ENCODE assay signal across 14 cellular contexts in the genomic region with DNA sequence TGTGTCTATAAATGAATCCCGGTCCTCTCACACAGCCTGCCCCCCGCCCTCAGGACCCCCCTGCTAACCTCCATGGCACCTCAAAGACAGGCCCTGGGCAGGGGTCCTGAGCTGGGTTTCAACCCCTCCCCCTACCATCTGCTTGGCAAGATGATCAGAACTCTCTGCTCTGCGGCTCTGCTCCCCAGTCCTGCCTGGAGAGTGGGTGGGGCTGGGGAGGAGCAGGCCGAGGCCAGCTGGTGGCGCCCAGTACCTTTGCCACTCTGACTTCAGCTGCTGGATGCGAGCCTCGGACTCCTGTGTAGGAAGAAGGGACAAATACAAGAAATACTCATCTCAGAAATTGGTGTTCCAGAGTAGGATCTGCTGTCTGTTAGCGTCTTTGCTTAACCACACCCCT. TPM values are rescaled to one million over a fixed set of nuclear protein-coding genes. Genes with fewer than 3 reads are reported as not detected.
DNase-seq lines count a peak whose midpoint lies in the region; ATAC-seq and TF ChIP-seq lines count a peak whose summit lies in the region.
"Had no signal": no experiment of that assay in that cellular context is flagged by ENCODE, and none has a peak within 500 bp of the region (broad histone marks: within the 10 kb centered on the region; RNA-seq: fewer than 3 reads in every experiment).

No MANE protein-coding gene starts in this region.

- TF ChIP-seq EP300 in gastroesophageal sphincter (IDR thresholded peaks at IDR 0.05) = no peak

- no peak for ATAC-seq in stimulated activated naive CD8-positive, alpha-beta T cell treated with anti-CD3 and anti-CD28 coated beads, Interleukin-15, amount 100 ng/mL, for 72 hours
- ATAC-seq in activated CD8-positive, alpha-beta T cell treated with anti-CD3 and anti-CD28 coated beads for 36 hours = no peak
- no peak for ATAC-seq in gastroesophageal sphincter
- no peak for ATAC-seq in GM19351 (IDR thresholded peaks at IDR 0.05; ENCODE audit: unreplicated experiment)
- ATAC-seq: Panc1, right lobe of liver had no signal

- H3K27ac Mint-ChIP-seq in stimulated activated naive CD8-positive, alpha-beta T cell treated with anti-CD3 and anti-CD28 coated beads, Interleukin-15, Interleukin-2, amounts not matched to agents 100 ng/mL and 50 ng/mL, for 24 hours = peak overlapping the region; percentile 11
- peak overlapping the region in 1 of 2 donors; percentile 91 for H3K27ac Mint-ChIP-seq in stimulated activated naive CD8-positive, alpha-beta T cell treated with anti-CD3 and anti-CD28 coated beads, Interleukin-15, amount 100 ng/mL, for 72 hours
- H3K27ac Mint-ChIP-seq in activated CD8-positive, alpha-beta T cell treated with anti-CD3 and anti-CD28 coated beads for 36 hours = peak overlapping the region; percentile 63
- H3K27ac Mint-ChIP-seq in mesothelial cell of epicardium = no peak overlapping the region
- H3K27ac Mint-ChIP-seq: memory B cell had no signal

- H3K36me3 Mint-ChIP-seq in stimulated activated naive CD8-positive, alpha-beta T cell treated with anti-CD3 and anti-CD28 coated beads, Interleukin-15, Interleukin-2, amounts not matched to agents 100 ng/mL and 50 ng/mL, for 24 hours (ENCODE audit: low read depth) = peaks cover 79% of the 10 kb centered on the region
- H3K36me3 Mint-ChIP-seq in activated CD8-positive, alpha-beta T cell treated with anti-CD3 and anti-CD28 coated beads for 36 hours (ENCODE audit: low read depth) = peaks cover 71% of the 10 kb centered on the region
- peaks cover 32% of the 10 kb centered on the region for H3K36me3 Mint-ChIP-seq in mesothelial cell of epicardium

- no peaks in the 10 kb centered on the region for H3K9me3 ChIP-seq in gastroesophageal sphincter
- H3K9me3 ChIP-seq: right lobe of liver, thyroid gland had no signal

- H3K4me1 ChIP-seq in gastroesophageal sphincter = peaks cover 0 to 10% (median 0%) of the 10 kb centered on the region in 3 donors

- no peak overlapping the region for H3K4me3 Mint-ChIP-seq in stimulated activated naive CD8-positive, alpha-beta T cell treated with anti-CD3 and anti-CD28 coated beads, Interleukin-15, Interleukin-2, amounts not matched to agents 100 ng/mL and 50 ng/mL, for 24 hours
- no peak overlapping the region for H3K4me3 Mint-ChIP-seq in stimulated activated naive CD8-positive, alpha-beta T cell treated with anti-CD3 and anti-CD28 coated beads, Interleukin-15, amount 100 ng/mL, for 72 hours
- no peak overlapping the region for H3K4me3 Mint-ChIP-seq in activated CD8-positive, alpha-beta T cell treated with anti-CD3 and anti-CD28 coated beads for 36 hours
- no peak overlapping the region for H3K4me3 Mint-ChIP-seq in mesothelial cell of epicardium
- H3K4me3 Mint-ChIP-seq: memory B cell had no signal

- H3K36me3 ChIP-seq in gastroesophageal sphincter = peaks cover 5 to 100% of the 10 kb centered on the region in 2 donors

- POLR2A ChIA-PET in activated CD8-positive, alpha-beta T cell treated with anti-CD3 and anti-CD28 coated beads for 36 hours (lab: Charles Lee) = interaction anchor here (40.0 to 41.0 kb wide), 2 partner anchors 1 to 17 kb away, joined by 905 read pairs; a partner anchor contains a TSS

- TF ChIP-seq POLR2A in gastroesophageal sphincter (IDR thresholded peaks at IDR 0.05) = no peak

- TF ChIP-seq CTCF in activated CD8-positive, alpha-beta T cell treated with anti-CD3 and anti-CD28 coated beads for 36 hours (IDR thresholded peaks at IDR 0.05) = no peak
- TF ChIP-seq CTCF in gastroesophageal sphincter (IDR thresholded peaks at IDR 0.05) = no peak
- no peak for TF ChIP-seq CTCF in mesothelial cell of epicardium (IDR thresholded peaks at IDR 0.05; ENCODE audit: unreplicated experiment)

- H3K27me3 Mint-ChIP-seq in stimulated activated naive CD8-positive, alpha-beta T cell treated with anti-CD3 and anti-CD28 coated beads, Interleukin-15, Interleukin-2, amounts not matched to agents 100 ng/mL and 50 ng/mL, for 24 hours = no peaks in the 10 kb centered on the region
- no peaks in the 10 kb centered on the region for H3K27me3 Mint-ChIP-seq in stimulated activated naive CD8-positive, alpha-beta T cell treated with anti-CD3 and anti-CD28 coated beads, Interleukin-15, amount 100 ng/mL, for 72 hours
- H3K27me3 Mint-ChIP-seq in activated CD8-positive, alpha-beta T cell treated with anti-CD3 and anti-CD28 coated beads for 36 hours = no peaks in the 10 kb centered on the region
- H3K27me3 Mint-ChIP-seq in mesothelial cell of epicardium (ENCODE audit: low read depth) = no peaks in the 10 kb centered on the region
- H3K27me3 Mint-ChIP-seq: memory B cell had no signal

- H3K4me1 Mint-ChIP-seq in stimulated activated naive CD8-positive, alpha-beta T cell treated with anti-CD3 and anti-CD28 coated beads, Interleukin-15, Interleukin-2, amounts not matched to agents 100 ng/mL and 50 ng/mL, for 24 hours (ENCODE audit: low read depth) = peaks cover 27% of the 10 kb centered on the region
- peaks cover 75% of the 10 kb centered on the region for H3K4me1 Mint-ChIP-seq in stimulated activated naive CD8-positive, alpha-beta T cell treated with anti-CD3 and anti-CD28 coated beads, Interleukin-15, amount 100 ng/mL, for 72 hours
- peaks cover 35% of the 10 kb centered on the region for H3K4me1 Mint-ChIP-seq in activated CD8-positive, alpha-beta T cell treated with anti-CD3 and anti-CD28 coated beads for 36 hours (ENCODE audit: low read depth)
- no peaks in the 10 kb centered on the region for H3K4me1 Mint-ChIP-seq in mesothelial cell of epicardium

- CTCF ChIA-PET in activated CD8-positive, alpha-beta T cell treated with anti-CD3 and anti-CD28 coated beads for 36 hours (lab: Charles Lee) = interaction anchor here (0.9 to 1.4 kb wide), 3 partner anchors 12 to 16 kb away, joined by 3 to 4 read pairs (median 3); no protein-coding TSS in a partner anchor

- no peak for DNase-seq in stimulated activated naive CD8-positive, alpha-beta T cell treated with anti-CD3 and anti-CD28 coated beads, Interleukin-15, amount 100 ng/mL, for 72 hours
- no peak for DNase-seq in activated CD8-positive, alpha-beta T cell treated with anti-CD3 and anti-CD28 coated beads for 36 hours
- DNase-seq in activated CD4-positive, CD25-positive, alpha-beta regulatory T cell (lab: John Stamatoyannopoulos, UW) = no peak
- no peak for DNase-seq in mesothelial cell of epicardium (ENCODE audit: low spot score in 2 of 2, unreplicated experiment in 2 of 2)
- DNase-seq: NCI-H1694; NCI-H526 treated with DMSO at 0.1 percent for 48 hours; stimulated activated CD4-positive, alpha-beta T cell treated with anti-CD3 and anti-CD28 coated beads, Interleukin-2, amount 100 ng/mL, for 24 hours; thyroid gland had no signal

- H3K9me3 Mint-ChIP-seq in stimulated activated naive CD8-positive, alpha-beta T cell treated with anti-CD3 and anti-CD28 coated beads, Interleukin-15, Interleukin-2, amounts not matched to agents 100 ng/mL and 50 ng/mL, for 24 hours = no peaks in the 10 kb centered on the region
- H3K9me3 Mint-ChIP-seq in stimulated activated naive CD8-positive, alpha-beta T cell treated with anti-CD3 and anti-CD28 coated beads, Interleukin-15, amount 100 ng/mL, for 72 hours = no peaks in the 10 kb centered on the region
- H3K9me3 Mint-ChIP-seq in activated CD8-positive, alpha-beta T cell treated with anti-CD3 and anti-CD28 coated beads for 36 hours = no peaks in the 10 kb centered on the region
- no peaks in the 10 kb centered on the region for H3K9me3 Mint-ChIP-seq in mesothelial cell of epicardium
- H3K9me3 Mint-ChIP-seq: memory B cell had no signal

- H3K27ac ChIP-seq in gastroesophageal sphincter = peak overlapping the region in 3 of 4 donors; percentile 3 to 85 (median 3)
- H3K27ac ChIP-seq: right lobe of liver, thyroid gland had no signal

- no CpG with 5 or more reads among the region's 8 CpGs for WGBS in gastroesophageal sphincter (ENCODE audit: low coverage in 1 of 2), 2 donors

- no peak overlapping the region for H3K4me3 ChIP-seq in gastroesophageal sphincter
- H3K4me3 ChIP-seq: right lobe of liver, thyroid gland had no signal

- intact Hi-C loops in activated CD8-positive, alpha-beta T cell treated with anti-CD3 and anti-CD28 coated beads for 36 hours (cut with micrococcal nuclease) = no loop called here

- H3K27me3 ChIP-seq in gastroesophageal sphincter = no peaks in the 10 kb centered on the region
- H3K27me3 ChIP-seq: right lobe of liver, thyroid gland had no signal

RNA-seq across cellular contexts. Expression of a gene that starts 15.0 kb away (rescaled TPM):
- 100 to 1,000 TPM; 101 to 107 TPM for total RNA-seq in activated CD8-positive, alpha-beta T cell treated with anti-CD3 and anti-CD28 coated beads for 36 hours
- total RNA-seq in gastroesophageal sphincter (100 to 1,000 TPM; 339 to 594 (median 409) TPM), mesothelial cell of epicardium (59.8 to 63.0 TPM (median 61.2 TPM) in 3 replicates)

RNA-seq across cellular contexts. Expression of a gene that starts 35.0 kb away (rescaled TPM):
- 10 to 100 TPM; 93.3 to 97.6 TPM for total RNA-seq in activated CD8-positive, alpha-beta T cell treated with anti-CD3 and anti-CD28 coated beads for 36 hours
- total RNA-seq in gastroesophageal sphincter = 10 to 100 TPM; 46.9 to 63.0 (median 51.6) TPM
- total RNA-seq in mesothelial cell of epicardium = 71.6 to 74.3 TPM (median 73.1 TPM) in 3 replicates

RNA-seq across cellular contexts. Expression of a gene that starts 40.0 kb away (rescaled TPM):
- 10 to 100 TPM; 84.7 to 88.1 TPM for total RNA-seq in activated CD8-positive, alpha-beta T cell treated with anti-CD3 and anti-CD28 coated beads for 36 hours
- total RNA-seq in gastroesophageal sphincter (10 to 100 TPM; 47.5 to 67.0 (median 64.6) TPM), mesothelial cell of epicardium (58.4 to 59.6 TPM (median 59.6 TPM) in 3 replicates)

RNA-seq across cellular contexts. Expression of a gene that starts 53.2 kb away (rescaled TPM):
- total RNA-seq in activated CD8-positive, alpha-beta T cell treated with anti-CD3 and anti-CD28 coated beads for 36 hours = 1 to 10 TPM; 5.5 to 6.0 TPM
- total RNA-seq in gastroesophageal sphincter (10 to 100 TPM in 3 of 4 donors, 1 to 10 TPM in 1; 10.0 to 16.1 (median 14.6) TPM), mesothelial cell of epicardium (15.9 to 18.0 TPM (median 17.3 TPM) in 3 replicates)

RNA-seq across cellular contexts. Expression of a gene that starts 59.0 kb away (rescaled TPM):
- total RNA-seq in activated CD8-positive, alpha-beta T cell treated with anti-CD3 and anti-CD28 coated beads for 36 hours = 100 to 1,000 TPM; 155 to 158 TPM
- total RNA-seq in gastroesophageal sphincter (10 to 100 TPM; 29.6 to 41.2 (median 32.2) TPM), mesothelial cell of epicardium (59.7 to 68.1 TPM (median 61.4 TPM) in 3 replicates)
